9 cellular contexts compared by ENCODE assay signal in the genomic region with DNA sequence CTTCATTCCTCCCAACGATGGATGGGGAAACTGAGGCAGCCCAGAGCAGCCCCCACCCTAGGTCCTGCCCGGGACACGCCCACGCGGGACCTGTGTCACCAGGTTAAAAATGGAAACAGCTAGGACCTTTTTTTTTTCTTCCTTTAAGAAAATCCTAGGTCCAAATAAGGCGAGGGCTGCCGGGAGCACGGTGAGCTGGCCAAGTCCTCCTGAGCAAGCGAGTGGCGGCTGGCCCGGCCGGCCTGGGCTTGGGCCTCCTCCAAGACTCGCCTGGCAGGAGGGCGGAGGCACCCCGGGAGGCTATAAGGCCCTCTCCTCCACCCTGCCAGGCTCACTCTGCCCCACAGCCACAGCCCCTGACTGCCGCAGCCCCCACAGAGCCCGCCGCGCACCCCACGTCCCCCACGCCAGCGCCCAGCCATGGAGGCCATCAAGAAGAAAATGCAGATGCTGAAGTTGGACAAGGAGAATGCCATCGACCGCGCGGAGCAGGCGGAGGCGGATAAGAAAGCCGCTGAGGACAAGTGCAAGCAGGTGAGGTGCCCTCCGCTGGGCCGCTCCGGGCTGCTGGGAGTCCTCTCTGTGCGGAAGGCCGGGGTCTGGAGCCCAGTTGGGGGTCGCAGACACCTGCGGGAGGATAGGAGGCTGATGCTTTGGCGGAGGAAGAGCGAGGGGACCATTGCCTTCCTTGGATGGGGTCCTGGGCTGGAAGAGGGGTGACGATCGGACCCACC. TPM values are rescaled to one million over a fixed set of nuclear protein-coding genes. Genes with fewer than 3 reads are reported as not detected.
DNase-seq lines count a peak whose midpoint lies in the region; ATAC-seq and TF ChIP-seq lines count a peak whose summit lies in the region.
"Had no signal": no experiment of that assay in that cellular context is flagged by ENCODE, and none has a peak within 500 bp of the region (broad histone marks: within the 10 kb centered on the region; RNA-seq: fewer than 3 reads in every experiment).

No MANE protein-coding gene starts in this region.

- CTCF ChIA-PET in Caco-2 (lab: Charles Lee) = no interaction called here
- CTCF ChIA-PET in activated CD8-positive, alpha-beta T cell treated with anti-CD3 and anti-CD28 coated beads, Interleukin-2, amount 10 ng/mL, durations not matched to agents 7 days and 5 days (lab: Charles Lee) = interaction anchor here (1.7 to 7.8 kb wide), 4 partner anchors 7 to 118 kb away, joined by 6 to 92 read pairs (median 8); a partner anchor contains a TSS

- DNase-seq in AG09309 (ENCODE audit: low read depth) = peak; percentile 69
- peak; percentile 49 for DNase-seq in NB4 (ENCODE audit: low read depth)
- peak; percentile 80 for DNase-seq in epithelial cell of prostate (ENCODE audit: low read depth, low spot score)
- no peak for DNase-seq in Caco-2
- no peak for DNase-seq in NCI-H2029 treated with DMSO at 0.1 percent for 48 hours (lab: John Stamatoyannopoulos, UW)
- no peak for DNase-seq in activated CD8-positive, alpha-beta T cell treated with anti-CD3 and anti-CD28 coated beads, Interleukin-2, amount 10 ng/mL, durations not matched to agents 7 days and 5 days
- DNase-seq in ACHN = no peak
- DNase-seq: NCI-H345 had no signal

- H3K4me1 ChIP-seq in muscle layer of colon (ENCODE audit: insufficient read depth, low read length) (peaks cover 28% of the 10 kb centered on the region), Caco-2 (0 out of 2 replicates have a peak, but pooled peaks cover 4% of the 10 kb centered on the region)

- TF ChIP-seq CTCF in AG09309 (IDR thresholded peaks at IDR 0.05; ENCODE audit: control insufficient read depth, insufficient read depth, low read depth, low read length, missing control alignments) = no peak
- TF ChIP-seq CTCF in NB4 (IDR thresholded peaks at IDR 0.05; ENCODE audit: low read depth, low read length) = no peak
- no peak for TF ChIP-seq CTCF in Caco-2 (IDR thresholded peaks at IDR 0.05; ENCODE audit: insufficient read depth in 1 of 2, low read depth in 1 of 2, low read length in 1 of 2, severe bottlenecking in 1 of 2, unreplicated experiment in 1 of 2)

- no TSS peak for BruUV-seq in Caco-2 (replicated peaks; lab: Mats Ljungman, UMichigan)

- H3K27ac Mint-ChIP-seq in Caco-2 (ENCODE audit: unreplicated experiment) = no peak overlapping the region
- no peak overlapping the region for H3K27ac Mint-ChIP-seq in activated CD8-positive, alpha-beta T cell treated with anti-CD3 and anti-CD28 coated beads, Interleukin-2, amount 10 ng/mL, durations not matched to agents 7 days and 5 days

- no peak overlapping the region for H3K4me3 Mint-ChIP-seq in Caco-2 (ENCODE audit: unreplicated experiment)
- H3K4me3 Mint-ChIP-seq in activated CD8-positive, alpha-beta T cell treated with anti-CD3 and anti-CD28 coated beads, Interleukin-2, amount 10 ng/mL, durations not matched to agents 7 days and 5 days = no peak overlapping the region

- H3K36me3 ChIP-seq in muscle layer of colon (ENCODE audit: insufficient read depth, low read length) (peaks cover 7% of the 10 kb centered on the region), Caco-2 (ENCODE audit: control insufficient read depth, insufficient read depth, low read length) (no peaks in the 10 kb centered on the region)

- no peak for TF ChIP-seq POLR2A in NB4 (IDR thresholded peaks at IDR 0.05; ENCODE audit: extremely low read depth, insufficient read length)

- peak overlapping the region; percentile 97 for H3K9ac ChIP-seq in muscle layer of colon (ENCODE audit: low read length)

- H3K36me3 Mint-ChIP-seq in Caco-2 (ENCODE audit: insufficient read depth, unreplicated experiment) = no peaks in the 10 kb centered on the region
- H3K36me3 Mint-ChIP-seq in activated CD8-positive, alpha-beta T cell treated with anti-CD3 and anti-CD28 coated beads, Interleukin-2, amount 10 ng/mL, durations not matched to agents 7 days and 5 days (ENCODE audit: low read depth) = no peaks in the 10 kb centered on the region

- H3K27me3 Mint-ChIP-seq in Caco-2 (ENCODE audit: insufficient read depth, unreplicated experiment) = no peaks in the 10 kb centered on the region
- H3K27me3 Mint-ChIP-seq in activated CD8-positive, alpha-beta T cell treated with anti-CD3 and anti-CD28 coated beads, Interleukin-2, amount 10 ng/mL, durations not matched to agents 7 days and 5 days (ENCODE audit: low read depth) = no peaks in the 10 kb centered on the region

- in situ Hi-C loops in ACHN (cut with HindIII; ENCODE audit: low pct_ligation_motif_present, low pct_unique_long_range_greater_than_20kb, low sequenced_read_pairs) = no loop called here

- H3K9me3 ChIP-seq in muscle layer of colon (ENCODE audit: low read length) (no peaks in the 10 kb centered on the region), Caco-2 (no peaks in the 10 kb centered on the region)

- H3K4me3 ChIP-seq in AG09309 (ENCODE audit: control insufficient read depth, low read depth, low read length) (peak overlapping the region; percentile 39), NB4 (ENCODE audit: low read depth, low read length) (peak overlapping the region; percentile 54), muscle layer of colon (ENCODE audit: low read depth in 1 of 2, low read length in 2 of 2) (peak overlapping the region; percentile 92 to 93), Caco-2 (ENCODE audit: low read depth, low read length) (no peak overlapping the region)

- H3K9me3 Mint-ChIP-seq in Caco-2 (ENCODE audit: unreplicated experiment) = no peaks in the 10 kb centered on the region
- no peaks in the 10 kb centered on the region for H3K9me3 Mint-ChIP-seq in activated CD8-positive, alpha-beta T cell treated with anti-CD3 and anti-CD28 coated beads, Interleukin-2, amount 10 ng/mL, durations not matched to agents 7 days and 5 days (ENCODE audit: insufficient read depth)

- H3K27ac ChIP-seq in epithelial cell of prostate (peak overlapping the region; percentile 99), muscle layer of colon (ENCODE audit: low read depth, low read length) (peak overlapping the region; percentile 100)

- ATAC-seq in activated CD8-positive, alpha-beta T cell treated with anti-CD3 and anti-CD28 coated beads, Interleukin-2, amount 10 ng/mL, durations not matched to agents 7 days and 5 days = no peak

- peaks cover 7% of the 10 kb centered on the region for H3K4me1 Mint-ChIP-seq in Caco-2 (ENCODE audit: low read depth, unreplicated experiment)
- peaks cover 35% of the 10 kb centered on the region for H3K4me1 Mint-ChIP-seq in activated CD8-positive, alpha-beta T cell treated with anti-CD3 and anti-CD28 coated beads, Interleukin-2, amount 10 ng/mL, durations not matched to agents 7 days and 5 days (ENCODE audit: low read depth)

- POLR2A ChIA-PET in Caco-2 (lab: Charles Lee) = no interaction called here
- POLR2A ChIA-PET in activated CD8-positive, alpha-beta T cell treated with anti-CD3 and anti-CD28 coated beads, Interleukin-2, amount 10 ng/mL, durations not matched to agents 7 days and 5 days (lab: Charles Lee) = no interaction called here

- H3K27me3 ChIP-seq in muscle layer of colon (ENCODE audit: control insufficient read depth in 1 of 2, insufficient read depth in 2 of 2, low read length in 2 of 2) (no peaks in the 10 kb centered on the region), Caco-2 (replicated peaks; ENCODE audit: control insufficient read depth, insufficient read depth, low read length) (no peaks in the 10 kb centered on the region)

- intact Hi-C loops in Caco-2 (cut with micrococcal nuclease; ENCODE audit: unreplicated experiment) = no loop called here

RNA-seq across cellular contexts. Expression of a gene that starts 8.9 kb away (rescaled TPM):
- 368 and 392 TPM in 2 replicates for total RNA-seq in Caco-2 (2022)
- 100 to 1,000 TPM; 424 to 436 TPM for total RNA-seq in activated CD8-positive, alpha-beta T cell treated with anti-CD3 and anti-CD28 coated beads, Interleukin-2, amount 10 ng/mL, durations not matched to agents 7 days and 5 days

RNA-seq across cellular contexts. Expression of a gene that starts 44.3 kb away (rescaled TPM):
- total RNA-seq in Caco-2 (2022) = 108 and 129 TPM in 2 replicates
- total RNA-seq in activated CD8-positive, alpha-beta T cell treated with anti-CD3 and anti-CD28 coated beads, Interleukin-2, amount 10 ng/mL, durations not matched to agents 7 days and 5 days = 100 to 1,000 TPM; 156 to 167 TPM

Comparison
In these comparisons a context has a peak if more than half of its experiments do, and no peak if none do; other contexts are left out.
1. DNase-seq: peak in AG09309 (single experiment), NB4 (single experiment) and epithelial cell of prostate (single experiment); none in Caco-2 (0 of 2), NCI-H2029 treated with DMSO at 0.1 percent for 48 hours (single experiment), activated CD8-positive, alpha-beta T cell treated with anti-CD3 and anti-CD28 coated beads, Interleukin-2, amount 10 ng/mL, durations not matched to agents 7 days and 5 days (single experiment) and ACHN (single experiment).